8 cellular contexts compared by ENCODE assay signal in genomic region chr10:15585303-15585715, GRCh38.
DNase-seq lines count a peak whose midpoint lies in the region; ATAC-seq, FAIRE-seq and TF ChIP-seq lines count a peak whose summit lies in the region.

No MANE protein-coding gene starts in this region.

- no peak overlapping the region for H3K4me3 ChIP-seq in RWPE2 (ENCODE audit: severe bottlenecking)

- no peaks in the 10 kb centered on the region for H3K36me3 Mint-ChIP-seq in stimulated activated effector memory CD8-positive, alpha-beta T cell treated with anti-CD3 and anti-CD28 coated beads, Interleukin-12 subunit alpha, Interleukin-12 subunit beta, amount 100 ng/mL, for 72 hours

- no peak overlapping the region for H3K27ac ChIP-seq in RWPE2 (ENCODE audit: poor library complexity, severe bottlenecking)

- H3K9me3 ChIP-seq in RWPE2 (ENCODE audit: severe bottlenecking) = no peaks in the 10 kb centered on the region

- H3K27ac Mint-ChIP-seq in stimulated activated effector memory CD8-positive, alpha-beta T cell treated with anti-CD3 and anti-CD28 coated beads, Interleukin-12 subunit alpha, Interleukin-12 subunit beta, amount 100 ng/mL, for 72 hours = no peak overlapping the region

- peak; percentile 63 for DNase-seq in Daoy (ENCODE audit: low read depth)
- DNase-seq in RWPE2 (ENCODE audit: low spot score) = no peak
- DNase-seq in T47D (ENCODE audit: low read depth in 1 of 2, low spot score in 1 of 2) = peak; percentile 11 to 69
- DNase-seq in left kidney (ENCODE audit: low read depth, low spot score) = peak; percentile 88
- peak; percentile 18 to 59 for DNase-seq in stimulated activated effector memory CD8-positive, alpha-beta T cell treated with anti-CD3 and anti-CD28 coated beads, Interleukin-12 subunit alpha, Interleukin-12 subunit beta, amount 100 ng/mL, for 72 hours (ENCODE audit: low spot score in 2 of 2)
- no peak for DNase-seq in RCC 7860 (ENCODE audit: low spot score)

- no peaks in the 10 kb centered on the region for H3K4me1 ChIP-seq in RWPE2 (ENCODE audit: insufficient read depth, poor library complexity, severe bottlenecking)

- peak; percentile 90 for ATAC-seq in GM19397 (IDR thresholded peaks at IDR 0.05; ENCODE audit: unreplicated experiment)
- ATAC-seq in HG03520 (IDR thresholded peaks at IDR 0.05; ENCODE audit: unreplicated experiment) = peak; percentile 72
- peak; percentile 51; the same call in 1 of the 3 replicates for ATAC-seq in RWPE2 (ENCODE audit: low read depth)
- peak; percentile 68 for ATAC-seq in stimulated activated effector memory CD8-positive, alpha-beta T cell treated with anti-CD3 and anti-CD28 coated beads, Interleukin-12 subunit alpha, Interleukin-12 subunit beta, amount 100 ng/mL, for 72 hours

- TF ChIP-seq CTCF in RWPE2 (IDR thresholded peaks at IDR 0.05; ENCODE audit: poor library complexity, severe bottlenecking) = peak; percentile 63

- no peak for FAIRE-seq in RCC 7860 (lab: Jason Lieb, UNC)

- H3K4me1 Mint-ChIP-seq in stimulated activated effector memory CD8-positive, alpha-beta T cell treated with anti-CD3 and anti-CD28 coated beads, Interleukin-12 subunit alpha, Interleukin-12 subunit beta, amount 100 ng/mL, for 72 hours = no peaks in the 10 kb centered on the region

- H3K27me3 ChIP-seq in RWPE2 (ENCODE audit: insufficient read depth, poor library complexity, severe bottlenecking) = no peaks in the 10 kb centered on the region

- no peak overlapping the region for H3K4me3 Mint-ChIP-seq in stimulated activated effector memory CD8-positive, alpha-beta T cell treated with anti-CD3 and anti-CD28 coated beads, Interleukin-12 subunit alpha, Interleukin-12 subunit beta, amount 100 ng/mL, for 72 hours

- H3K9me3 Mint-ChIP-seq in stimulated activated effector memory CD8-positive, alpha-beta T cell treated with anti-CD3 and anti-CD28 coated beads, Interleukin-12 subunit alpha, Interleukin-12 subunit beta, amount 100 ng/mL, for 72 hours = no peaks in the 10 kb centered on the region

- no peaks in the 10 kb centered on the region for H3K36me3 ChIP-seq in RWPE2 (ENCODE audit: low read depth)

- in situ Hi-C loops in T47D (cut with HindIII; ENCODE audit: low pct_unique_long_range_greater_than_20kb, low sequenced_read_pairs) = no loop called here

Comparison
In these comparisons a context has a peak if more than half of its experiments do, and no peak if none do; other contexts are left out.
1. DNase-seq: peak in Daoy (single experiment), T47D (2 of 2), left kidney (single experiment) and stimulated activated effector memory CD8-positive, alpha-beta T cell treated with anti-CD3 and anti-CD28 coated beads, Interleukin-12 subunit alpha, Interleukin-12 subunit beta, amount 100 ng/mL, for 72 hours (2 of 2); none in RWPE2 (single experiment) and RCC 7860 (single experiment).
2. Peak in every context shown above with its lines, with median percentiles within 50 percentile points of each other: ATAC-seq.